Comparison of ENCODE assay signal across 1 cellular context in the genomic region with DNA sequence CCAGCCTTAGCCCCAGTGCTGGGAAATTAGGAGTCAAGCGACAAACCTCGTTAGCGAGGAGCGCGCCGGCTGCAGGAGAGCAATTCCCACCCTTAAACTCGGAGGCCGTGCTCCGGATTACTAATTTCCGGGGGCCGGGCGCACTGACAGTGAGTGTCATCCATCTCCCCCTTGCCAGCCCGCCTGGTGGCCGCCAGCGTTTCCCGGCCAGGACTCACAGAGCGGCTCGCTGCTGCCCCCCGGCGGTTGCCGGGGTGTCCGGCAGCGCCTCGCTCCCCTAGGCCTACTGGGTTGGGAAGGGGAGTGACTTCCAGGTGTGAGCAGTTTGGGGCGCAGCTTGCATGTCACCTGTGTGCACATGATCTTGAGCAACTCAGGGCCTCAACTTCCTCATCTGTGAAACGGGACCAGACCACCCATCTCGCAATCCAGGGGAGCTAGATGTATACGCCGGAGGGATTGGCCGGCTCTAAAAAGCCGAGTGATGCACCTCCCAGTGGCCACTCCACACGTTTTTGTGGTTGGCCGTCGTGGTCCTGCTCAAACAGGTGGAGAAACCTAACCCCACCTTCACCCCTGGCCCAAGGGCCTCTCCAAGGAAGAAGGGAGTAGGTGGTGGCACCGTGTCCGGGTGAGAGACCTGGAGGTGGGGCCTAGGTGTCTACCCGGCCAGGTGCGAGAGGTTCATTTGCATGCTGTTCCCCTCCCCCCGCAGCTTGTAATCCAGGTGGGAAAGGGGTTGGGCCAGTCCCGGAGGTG.
TF ChIP-seq lines count a peak whose summit lies in the region.

No MANE protein-coding gene starts in this region.

TF ChIP-seq in K562, 482 proteins besides CTCF, POLR2A, EP300 and RAD21 (continued from another document and continues in another):
- TF ChIP-seq, protein P1, sequence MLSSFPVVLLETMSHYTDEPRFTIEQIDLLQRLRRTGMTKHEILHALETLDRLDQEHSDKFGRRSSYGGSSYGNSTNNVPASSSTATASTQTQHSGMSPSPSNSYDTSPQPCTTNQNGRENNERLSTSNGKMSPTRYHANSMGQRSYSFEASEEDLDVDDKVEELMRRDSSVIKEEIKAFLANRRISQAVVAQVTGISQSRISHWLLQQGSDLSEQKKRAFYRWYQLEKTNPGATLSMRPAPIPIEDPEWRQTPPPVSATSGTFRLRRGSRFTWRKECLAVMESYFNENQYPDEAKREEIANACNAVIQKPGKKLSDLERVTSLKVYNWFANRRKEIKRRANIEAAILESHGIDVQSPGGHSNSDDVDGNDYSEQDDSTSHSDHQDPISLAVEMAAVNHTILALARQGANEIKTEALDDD (IDR thresholded peaks at IDR 0.05) = peak; percentile 12; the same call in 1 of the 2 replicates
- no peak for TF ChIP-seq THRAP3 (IDR thresholded peaks at IDR 0.05; ENCODE audit: borderline replicate concordance)
- no peak for TF ChIP-seq HOXB6 (CRISPR knock-in tag; IDR thresholded peaks at IDR 0.05; ENCODE audit: borderline replicate concordance)
- no peak for TF ChIP-seq ZNF354B (CRISPR knock-in tag; IDR thresholded peaks at IDR 0.05)
- TF ChIP-seq, protein P2, sequence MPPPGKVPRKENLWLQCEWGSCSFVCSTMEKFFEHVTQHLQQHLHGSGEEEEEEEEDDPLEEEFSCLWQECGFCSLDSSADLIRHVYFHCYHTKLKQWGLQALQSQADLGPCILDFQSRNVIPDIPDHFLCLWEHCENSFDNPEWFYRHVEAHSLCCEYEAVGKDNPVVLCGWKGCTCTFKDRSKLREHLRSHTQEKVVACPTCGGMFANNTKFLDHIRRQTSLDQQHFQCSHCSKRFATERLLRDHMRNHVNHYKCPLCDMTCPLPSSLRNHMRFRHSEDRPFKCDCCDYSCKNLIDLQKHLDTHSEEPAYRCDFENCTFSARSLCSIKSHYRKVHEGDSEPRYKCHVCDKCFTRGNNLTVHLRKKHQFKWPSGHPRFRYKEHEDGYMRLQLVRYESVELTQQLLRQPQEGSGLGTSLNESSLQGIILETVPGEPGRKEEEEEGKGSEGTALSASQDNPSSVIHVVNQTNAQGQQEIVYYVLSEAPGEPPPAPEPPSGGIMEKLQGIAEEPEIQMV (tag; conservative IDR thresholded peaks at IDR 0.05; ENCODE audit: low read depth) = no peak
- TF ChIP-seq ZNF57 (CRISPR knock-in tag; IDR thresholded peaks at IDR 0.05) = no peak
- TF ChIP-seq RNF2 (IDR thresholded peaks at IDR 0.05) = peak; percentile 62
- TF ChIP-seq, protein P3, sequence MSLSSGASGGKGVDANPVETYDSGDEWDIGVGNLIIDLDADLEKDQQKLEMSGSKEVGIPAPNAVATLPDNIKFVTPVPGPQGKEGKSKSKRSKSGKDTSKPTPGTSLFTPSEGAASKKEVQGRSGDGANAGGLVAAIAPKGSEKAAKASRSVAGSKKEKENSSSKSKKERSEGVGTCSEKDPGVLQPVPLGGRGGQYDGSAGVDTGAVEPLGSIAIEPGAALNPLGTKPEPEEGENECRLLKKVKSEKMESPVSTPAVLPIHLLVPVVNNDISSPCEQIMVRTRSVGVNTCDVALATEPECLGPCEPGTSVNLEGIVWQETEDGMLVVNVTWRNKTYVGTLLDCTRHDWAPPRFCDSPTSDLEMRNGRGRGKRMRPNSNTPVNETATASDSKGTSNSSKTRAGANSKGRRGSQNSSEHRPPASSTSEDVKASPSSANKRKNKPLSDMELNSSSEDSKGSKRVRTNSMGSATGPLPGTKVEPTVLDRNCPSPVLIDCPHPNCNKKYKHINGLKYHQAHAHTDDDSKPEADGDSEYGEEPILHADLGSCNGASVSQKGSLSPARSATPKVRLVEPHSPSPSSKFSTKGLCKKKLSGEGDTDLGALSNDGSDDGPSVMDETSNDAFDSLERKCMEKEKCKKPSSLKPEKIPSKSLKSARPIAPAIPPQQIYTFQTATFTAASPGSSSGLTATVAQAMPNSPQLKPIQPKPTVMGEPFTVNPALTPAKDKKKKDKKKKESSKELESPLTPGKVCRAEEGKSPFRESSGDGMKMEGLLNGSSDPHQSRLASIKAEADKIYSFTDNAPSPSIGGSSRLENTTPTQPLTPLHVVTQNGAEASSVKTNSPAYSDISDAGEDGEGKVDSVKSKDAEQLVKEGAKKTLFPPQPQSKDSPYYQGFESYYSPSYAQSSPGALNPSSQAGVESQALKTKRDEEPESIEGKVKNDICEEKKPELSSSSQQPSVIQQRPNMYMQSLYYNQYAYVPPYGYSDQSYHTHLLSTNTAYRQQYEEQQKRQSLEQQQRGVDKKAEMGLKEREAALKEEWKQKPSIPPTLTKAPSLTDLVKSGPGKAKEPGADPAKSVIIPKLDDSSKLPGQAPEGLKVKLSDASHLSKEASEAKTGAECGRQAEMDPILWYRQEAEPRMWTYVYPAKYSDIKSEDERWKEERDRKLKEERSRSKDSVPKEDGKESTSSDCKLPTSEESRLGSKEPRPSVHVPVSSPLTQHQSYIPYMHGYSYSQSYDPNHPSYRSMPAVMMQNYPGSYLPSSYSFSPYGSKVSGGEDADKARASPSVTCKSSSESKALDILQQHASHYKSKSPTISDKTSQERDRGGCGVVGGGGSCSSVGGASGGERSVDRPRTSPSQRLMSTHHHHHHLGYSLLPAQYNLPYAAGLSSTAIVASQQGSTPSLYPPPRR (CRISPR knock-in tag; IDR thresholded peaks at IDR 0.05; ENCODE audit: borderline replicate concordance) = no peak
- 0 out of 2 replicates have a peak, but pooled peaks have one; percentile 32 for TF ChIP-seq HLTF (IDR thresholded peaks at IDR 0.05)
- TF ChIP-seq CHD1 (IDR thresholded peaks at IDR 0.05; ENCODE audit: low read length) = no peak
- 0 out of 2 replicates have a peak, but pooled peaks have one; percentile 0 for TF ChIP-seq ELF2 (CRISPR knock-in tag; IDR thresholded peaks at IDR 0.05)
- TF ChIP-seq CHD4 (IDR thresholded peaks at IDR 0.05; ENCODE audit: insufficient read depth, insufficient replicate concordance, low read depth, low read length, poor library complexity, severe bottlenecking) = peak; percentile 66
- TF ChIP-seq, protein P4, sequence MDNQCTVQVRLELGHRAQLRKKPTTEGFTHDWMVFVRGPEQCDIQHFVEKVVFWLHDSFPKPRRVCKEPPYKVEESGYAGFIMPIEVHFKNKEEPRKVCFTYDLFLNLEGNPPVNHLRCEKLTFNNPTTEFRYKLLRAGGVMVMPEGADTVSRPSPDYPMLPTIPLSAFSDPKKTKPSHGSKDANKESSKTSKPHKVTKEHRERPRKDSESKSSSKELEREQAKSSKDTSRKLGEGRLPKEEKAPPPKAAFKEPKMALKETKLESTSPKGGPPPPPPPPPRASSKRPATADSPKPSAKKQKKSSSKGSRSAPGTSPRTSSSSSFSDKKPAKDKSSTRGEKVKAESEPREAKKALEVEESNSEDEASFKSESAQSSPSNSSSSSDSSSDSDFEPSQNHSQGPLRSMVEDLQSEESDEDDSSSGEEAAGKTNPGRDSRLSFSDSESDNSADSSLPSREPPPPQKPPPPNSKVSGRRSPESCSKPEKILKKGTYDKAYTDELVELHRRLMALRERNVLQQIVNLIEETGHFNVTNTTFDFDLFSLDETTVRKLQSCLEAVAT (IDR thresholded peaks at IDR 0.05) = peak in 1 of 2 experiments; percentile 24; a peak in 1 of 4 replicates
- TF ChIP-seq GATAD2B (IDR thresholded peaks at IDR 0.05; ENCODE audit: borderline replicate concordance) = peak; percentile 27; the same call in 1 of the 2 replicates
- TF ChIP-seq RBM15 (IDR thresholded peaks at IDR 0.05; ENCODE audit: insufficient read depth, low read length) = no peak
- TF ChIP-seq SMAD2 (IDR thresholded peaks at IDR 0.05; ENCODE audit: low read depth, low read length) = no peak
- TF ChIP-seq HDAC2 (IDR thresholded peaks at IDR 0.05) = 0 out of 2 replicates have a peak, but pooled peaks have one; percentile 43
- TF ChIP-seq CBFA2T3 (IDR thresholded peaks at IDR 0.05) = peak; percentile 22; the same call in 1 of the 2 replicates
- no peak for TF ChIP-seq EWSR1 (IDR thresholded peaks at IDR 0.05; ENCODE audit: borderline replicate concordance, low read depth, partially characterized antibody)
- TF ChIP-seq FOXJ2 (tag; IDR thresholded peaks at IDR 0.05) = no peak
- TF ChIP-seq, protein P5, sequence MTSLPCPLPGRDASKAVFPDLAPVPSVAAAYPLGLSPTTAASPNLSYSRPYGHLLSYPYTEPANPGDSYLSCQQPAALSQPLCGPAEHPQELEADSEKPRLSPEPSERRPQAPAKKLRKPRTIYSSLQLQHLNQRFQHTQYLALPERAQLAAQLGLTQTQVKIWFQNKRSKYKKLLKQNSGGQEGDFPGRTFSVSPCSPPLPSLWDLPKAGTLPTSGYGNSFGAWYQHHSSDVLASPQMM (CRISPR knock-in tag; IDR thresholded peaks at IDR 0.05) = no peak
- TF ChIP-seq, protein P6, sequence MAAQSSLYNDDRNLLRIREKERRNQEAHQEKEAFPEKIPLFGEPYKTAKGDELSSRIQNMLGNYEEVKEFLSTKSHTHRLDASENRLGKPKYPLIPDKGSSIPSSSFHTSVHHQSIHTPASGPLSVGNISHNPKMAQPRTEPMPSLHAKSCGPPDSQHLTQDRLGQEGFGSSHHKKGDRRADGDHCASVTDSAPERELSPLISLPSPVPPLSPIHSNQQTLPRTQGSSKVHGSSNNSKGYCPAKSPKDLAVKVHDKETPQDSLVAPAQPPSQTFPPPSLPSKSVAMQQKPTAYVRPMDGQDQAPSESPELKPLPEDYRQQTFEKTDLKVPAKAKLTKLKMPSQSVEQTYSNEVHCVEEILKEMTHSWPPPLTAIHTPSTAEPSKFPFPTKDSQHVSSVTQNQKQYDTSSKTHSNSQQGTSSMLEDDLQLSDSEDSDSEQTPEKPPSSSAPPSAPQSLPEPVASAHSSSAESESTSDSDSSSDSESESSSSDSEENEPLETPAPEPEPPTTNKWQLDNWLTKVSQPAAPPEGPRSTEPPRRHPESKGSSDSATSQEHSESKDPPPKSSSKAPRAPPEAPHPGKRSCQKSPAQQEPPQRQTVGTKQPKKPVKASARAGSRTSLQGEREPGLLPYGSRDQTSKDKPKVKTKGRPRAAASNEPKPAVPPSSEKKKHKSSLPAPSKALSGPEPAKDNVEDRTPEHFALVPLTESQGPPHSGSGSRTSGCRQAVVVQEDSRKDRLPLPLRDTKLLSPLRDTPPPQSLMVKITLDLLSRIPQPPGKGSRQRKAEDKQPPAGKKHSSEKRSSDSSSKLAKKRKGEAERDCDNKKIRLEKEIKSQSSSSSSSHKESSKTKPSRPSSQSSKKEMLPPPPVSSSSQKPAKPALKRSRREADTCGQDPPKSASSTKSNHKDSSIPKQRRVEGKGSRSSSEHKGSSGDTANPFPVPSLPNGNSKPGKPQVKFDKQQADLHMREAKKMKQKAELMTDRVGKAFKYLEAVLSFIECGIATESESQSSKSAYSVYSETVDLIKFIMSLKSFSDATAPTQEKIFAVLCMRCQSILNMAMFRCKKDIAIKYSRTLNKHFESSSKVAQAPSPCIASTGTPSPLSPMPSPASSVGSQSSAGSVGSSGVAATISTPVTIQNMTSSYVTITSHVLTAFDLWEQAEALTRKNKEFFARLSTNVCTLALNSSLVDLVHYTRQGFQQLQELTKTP (IDR thresholded peaks at IDR 0.05; ENCODE audit: low read depth in 1 of 2, partially characterized antibody in 2 of 2) = peak in 1 of 2 experiments; percentile 84
- TF ChIP-seq MYC (IDR thresholded peaks at IDR 0.05; ENCODE audit: low read depth, low read length) = peak; percentile 83; the same call in 1 of the 2 replicates
- TF ChIP-seq MYC (CRISPR knock-in tag; IDR thresholded peaks at IDR 0.05; ENCODE audit: borderline replicate concordance, low read depth) = peak; percentile 52; the same call in 1 of the 2 replicates
- no peak; the same call in 1 of the 2 replicates for TF ChIP-seq DPF2 (IDR thresholded peaks at IDR 0.05)
- no peak for TF ChIP-seq TGIF2 (CRISPR knock-in tag; IDR thresholded peaks at IDR 0.05)
- TF ChIP-seq NR2F6 (CRISPR knock-in tag; IDR thresholded peaks at IDR 0.05) = no peak
- TF ChIP-seq NR2C1 (IDR thresholded peaks at IDR 0.05) = no peak
- TF ChIP-seq NR2C1 (tag; IDR thresholded peaks at IDR 0.05) = peak; percentile 17; the same call in 1 of the 2 replicates
- TF ChIP-seq CBX3 (IDR thresholded peaks at IDR 0.05; ENCODE audit: borderline replicate concordance in 1 of 2, low read length in 2 of 2) = peak in 1 of 2 experiments; percentile 33; a peak in 1 of 3 replicates
- no peak for TF ChIP-seq ZFP30 (CRISPR knock-in tag; IDR thresholded peaks at IDR 0.05; ENCODE audit: borderline replicate concordance)
- TF ChIP-seq BACH1 (tag; IDR thresholded peaks at IDR 0.05) = no peak
- TF ChIP-seq, protein P7, sequence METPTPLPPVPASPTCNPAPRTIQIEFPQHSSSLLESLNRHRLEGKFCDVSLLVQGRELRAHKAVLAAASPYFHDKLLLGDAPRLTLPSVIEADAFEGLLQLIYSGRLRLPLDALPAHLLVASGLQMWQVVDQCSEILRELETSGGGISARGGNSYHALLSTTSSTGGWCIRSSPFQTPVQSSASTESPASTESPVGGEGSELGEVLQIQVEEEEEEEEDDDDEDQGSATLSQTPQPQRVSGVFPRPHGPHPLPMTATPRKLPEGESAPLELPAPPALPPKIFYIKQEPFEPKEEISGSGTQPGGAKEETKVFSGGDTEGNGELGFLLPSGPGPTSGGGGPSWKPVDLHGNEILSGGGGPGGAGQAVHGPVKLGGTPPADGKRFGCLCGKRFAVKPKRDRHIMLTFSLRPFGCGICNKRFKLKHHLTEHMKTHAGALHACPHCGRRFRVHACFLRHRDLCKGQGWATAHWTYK (CRISPR knock-in tag; IDR thresholded peaks at IDR 0.05) = peak; percentile 83; the same call in 1 of the 2 replicates
- TF ChIP-seq ZNF644 (tag; IDR thresholded peaks at IDR 0.05; ENCODE audit: low read depth) = no peak
- TF ChIP-seq ZNF778 (CRISPR knock-in tag; IDR thresholded peaks at IDR 0.05) = no peak
- TF ChIP-seq MEF2D (tag; conservative IDR thresholded peaks at IDR 0.05; ENCODE audit: low read depth) = no peak
- TF ChIP-seq ZNF324 (CRISPR knock-in tag; IDR thresholded peaks at IDR 0.05) = no peak
- TF ChIP-seq, protein P8, sequence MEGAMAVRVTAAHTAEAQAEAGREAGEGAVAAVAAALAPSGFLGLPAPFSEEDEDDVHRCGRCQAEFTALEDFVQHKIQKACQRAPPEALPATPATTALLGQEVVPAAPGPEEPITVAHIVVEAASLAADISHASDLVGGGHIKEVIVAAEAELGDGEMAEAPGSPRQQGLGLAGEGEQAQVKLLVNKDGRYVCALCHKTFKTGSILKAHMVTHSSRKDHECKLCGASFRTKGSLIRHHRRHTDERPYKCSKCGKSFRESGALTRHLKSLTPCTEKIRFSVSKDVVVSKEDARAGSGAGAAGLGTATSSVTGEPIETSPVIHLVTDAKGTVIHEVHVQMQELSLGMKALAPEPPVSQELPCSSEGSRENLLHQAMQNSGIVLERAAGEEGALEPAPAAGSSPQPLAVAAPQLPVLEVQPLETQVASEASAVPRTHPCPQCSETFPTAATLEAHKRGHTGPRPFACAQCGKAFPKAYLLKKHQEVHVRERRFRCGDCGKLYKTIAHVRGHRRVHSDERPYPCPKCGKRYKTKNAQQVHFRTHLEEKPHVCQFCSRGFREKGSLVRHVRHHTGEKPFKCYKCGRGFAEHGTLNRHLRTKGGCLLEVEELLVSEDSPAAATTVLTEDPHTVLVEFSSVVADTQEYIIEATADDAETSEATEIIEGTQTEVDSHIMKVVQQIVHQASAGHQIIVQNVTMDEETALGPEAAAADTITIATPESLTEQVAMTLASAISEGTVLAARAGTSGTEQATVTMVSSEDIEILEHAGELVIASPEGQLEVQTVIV (CRISPR knock-in tag; IDR thresholded peaks at IDR 0.05; ENCODE audit: borderline replicate concordance) = no peak
